Comparison of ENCODE assay signal across 1 cellular context in the genomic region with DNA sequence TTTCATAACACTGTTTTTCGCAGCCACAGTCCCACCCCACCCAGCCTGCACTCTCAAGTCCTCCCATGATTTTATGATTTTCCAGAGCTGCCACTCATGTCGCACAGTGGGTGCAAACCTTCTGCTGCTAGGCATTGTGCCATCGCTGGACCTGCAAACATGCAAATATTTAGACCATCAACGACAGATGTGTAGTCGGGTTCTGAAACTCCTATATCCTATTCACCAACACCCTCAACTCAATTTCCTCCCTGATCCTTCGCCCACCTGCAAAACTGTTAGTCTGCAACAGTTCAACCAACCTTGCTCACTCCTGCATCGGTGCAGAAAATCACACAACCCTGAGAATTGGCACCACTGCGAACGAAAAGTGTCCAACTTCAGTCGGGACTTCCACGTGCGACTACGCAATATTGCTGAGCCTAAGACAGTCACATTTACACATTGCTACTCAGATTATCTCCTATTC.
TF ChIP-seq lines count a peak whose summit lies in the region.

No MANE protein-coding gene starts in this region.

TF ChIP-seq in GM12878, 131 proteins besides CTCF, POLR2A, EP300 and RAD21:
- TF ChIP-seq SMAD5 (IDR thresholded peaks at IDR 0.05; ENCODE audit: low read depth) (no peak), BHLHE40 (IDR thresholded peaks at IDR 0.05; ENCODE audit: borderline replicate concordance in 1 of 2, low read depth in 2 of 2, low read length in 1 of 2) (peak in 1 of 2 experiments; percentile 19; a peak in 1 of 4 replicates), BCL11A (IDR thresholded peaks at IDR 0.05; ENCODE audit: low read depth, low read length) (no peak), JUNB (IDR thresholded peaks at IDR 0.05) (no peak), CREB1 (IDR thresholded peaks at IDR 0.05; ENCODE audit: low read depth) (0 out of 2 replicates have a peak, but pooled peaks have one; percentile 21), LARP7 (IDR thresholded peaks at IDR 0.05) (0 out of 2 replicates have a peak, but pooled peaks have one; percentile 33), MXI1 (IDR thresholded peaks at IDR 0.05; ENCODE audit: low read depth, low read length) (no peak)
- TF ChIP-seq, protein P1, sequence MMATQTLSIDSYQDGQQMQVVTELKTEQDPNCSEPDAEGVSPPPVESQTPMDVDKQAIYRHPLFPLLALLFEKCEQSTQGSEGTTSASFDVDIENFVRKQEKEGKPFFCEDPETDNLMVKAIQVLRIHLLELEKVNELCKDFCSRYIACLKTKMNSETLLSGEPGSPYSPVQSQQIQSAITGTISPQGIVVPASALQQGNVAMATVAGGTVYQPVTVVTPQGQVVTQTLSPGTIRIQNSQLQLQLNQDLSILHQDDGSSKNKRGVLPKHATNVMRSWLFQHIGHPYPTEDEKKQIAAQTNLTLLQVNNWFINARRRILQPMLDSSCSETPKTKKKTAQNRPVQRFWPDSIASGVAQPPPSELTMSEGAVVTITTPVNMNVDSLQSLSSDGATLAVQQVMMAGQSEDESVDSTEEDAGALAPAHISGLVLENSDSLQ (IDR thresholded peaks at IDR 0.05), result peak; percentile 23; the same call in 1 of the 2 replicates
TF ChIP-seq in GM12878: peak in this region for 4.
